Comparison of ENCODE assay signal across 13 cellular contexts in genomic region chr3:196144383-196145105, GRCh38.
A peak's percentile ranks its signal among the peaks of the same experiment; 100 is the strongest.
DNase-seq lines count a peak whose midpoint lies in the region; ATAC-seq, FAIRE-seq and TF ChIP-seq lines count a peak whose summit lies in the region.
"Had no signal": no experiment of that assay in that cellular context is flagged by ENCODE, and none has a peak within 500 bp of the region (broad histone marks: within the 10 kb centered on the region; RNA-seq: fewer than 3 reads in every experiment).

No MANE protein-coding gene starts in this region.

- no peak for TF ChIP-seq EP300 in H1 (IDR thresholded peaks at IDR 0.05; ENCODE audit: borderline replicate concordance in 1 of 2, low read depth in 2 of 2, low read length in 2 of 2)

- no peak overlapping the region for H2AFZ ChIP-seq in H1 (ENCODE audit: low read length)
- H2AFZ ChIP-seq in neural progenitor cell (replicated peaks), result no peak overlapping the region

- H3K9me3 Mint-ChIP-seq in activated T-cell treated with anti-CD3 and anti-CD28 coated beads, Interleukin-2, amount 50 U/mL, for 72 hours, result no peaks in the 10 kb centered on the region
- no peaks in the 10 kb centered on the region for H3K9me3 Mint-ChIP-seq in activated T-cell treated with anti-CD3 and anti-CD28 coated beads, Interleukin-2, amount 50 U/mL, for 24 hours
- H3K9me3 Mint-ChIP-seq in stimulated activated memory B cell treated with anti-CD40 and anti-IgM and Interleukin-4, amounts not matched to agents 10 μg/mL and 1 μg/mL and 100 μg/mL, for 72 hours, result peaks cover 2% of the 10 kb centered on the region
- peaks cover 23% of the 10 kb centered on the region for H3K9me3 Mint-ChIP-seq in neural progenitor cell

- no peak for TF ChIP-seq RAD21 in H1 (IDR thresholded peaks at IDR 0.05 in 1 of 2, conservative IDR thresholded peaks at IDR 0.05 in 1 of 2; ENCODE audit: low read depth in 2 of 2, low read length in 2 of 2)

- H3K4me3 Mint-ChIP-seq in activated T-cell treated with anti-CD3 and anti-CD28 coated beads, Interleukin-2, amount 50 U/mL, for 72 hours, result peak overlapping the region in 1 of 2 donors; percentile 5
- H3K4me3 Mint-ChIP-seq in activated T-cell treated with anti-CD3 and anti-CD28 coated beads, Interleukin-2, amount 50 U/mL, for 24 hours, result no peak overlapping the region
- peak overlapping the region; percentile 4 for H3K4me3 Mint-ChIP-seq in stimulated activated memory B cell treated with anti-CD40 and anti-IgM and Interleukin-4, amounts not matched to agents 10 μg/mL and 1 μg/mL and 100 μg/mL, for 72 hours
- H3K4me3 Mint-ChIP-seq in neural progenitor cell, result no peak overlapping the region

- H3K27ac Mint-ChIP-seq in activated T-cell treated with anti-CD3 and anti-CD28 coated beads, Interleukin-2, amount 50 U/mL, for 72 hours, result peak overlapping the region; percentile 21
- no peak overlapping the region for H3K27ac Mint-ChIP-seq in activated T-cell treated with anti-CD3 and anti-CD28 coated beads, Interleukin-2, amount 50 U/mL, for 24 hours
- peak overlapping the region; percentile 81 for H3K27ac Mint-ChIP-seq in stimulated activated memory B cell treated with anti-CD40 and anti-IgM and Interleukin-4, amounts not matched to agents 10 μg/mL and 1 μg/mL and 100 μg/mL, for 72 hours
- H3K27ac Mint-ChIP-seq in neural progenitor cell, result no peak overlapping the region

- no peak overlapping the region for H2BK15ac ChIP-seq in H1 (ENCODE audit: low read length)

- peak overlapping the region; percentile 80; the same call in 1 of the 2 replicates for H2BK20ac ChIP-seq in H1 (ENCODE audit: low read length)

- ATAC-seq in activated T-cell treated with anti-CD3 and anti-CD28 coated beads, Interleukin-2, amount 50 U/mL, for 72 hours (replicated peaks in 1 of 2), result no peak
- ATAC-seq in RWPE2 (ENCODE audit: low read depth), result peak; percentile 34; the same call in 1 of the 3 replicates
- ATAC-seq in stimulated activated memory B cell treated with anti-CD40 and anti-IgM and Interleukin-4, amounts not matched to agents 10 μg/mL and 1 μg/mL and 100 μg/mL, for 72 hours, result no peak

- H2AK5ac ChIP-seq in H1 (ENCODE audit: low read depth, low read length), result no peak overlapping the region

- no peak overlapping the region for H3K23ac ChIP-seq in H1 (ENCODE audit: insufficient read length)

- TF ChIP-seq POLR2A in H1 (IDR thresholded peaks at IDR 0.05; ENCODE audit: control extremely low read depth in 1 of 2, low read depth in 2 of 2, low read length in 2 of 2) (no peak), Peyer's patch (IDR thresholded peaks at IDR 0.05) (no peak)

- WGBS in H1 (ENCODE audit: extremely low coverage in 1 of 2, insufficient coverage in 1 of 2, insufficient read length in 1 of 2, insufficient replicate concordance in 2 of 2, low coverage in 1 of 2, low lambda C conversion rate in 2 of 2, missing lambda C conversion rate in 1 of 2), 2 experiments, result 93% methylated on average over 16 of the region's 19 CpGs; no CpG with 5 or more reads in 1 of the 2 experiments

- H3K4me2 ChIP-seq in H1 (ENCODE audit: insufficient read depth in 1 of 2, low read depth in 2 of 2, low read length in 2 of 2), result no peak overlapping the region
- no peak overlapping the region for H3K4me2 ChIP-seq in neural progenitor cell

- H3K79me1 ChIP-seq in H1 (ENCODE audit: low read depth, low read length), result no peaks in the 10 kb centered on the region

- no peak for FAIRE-seq in H1 (lab: Jason Lieb, UNC)
- FAIRE-seq: G401.6, kidney had no signal

- peak overlapping the region; percentile 68; the same call in 1 of the 2 replicates for H2BK12ac ChIP-seq in H1 (ENCODE audit: low read depth, low read length)

- TF ChIP-seq CTCF in RWPE2 (IDR thresholded peaks at IDR 0.05; ENCODE audit: poor library complexity, severe bottlenecking) (no peak), H1 (IDR thresholded peaks at IDR 0.05; ENCODE audit: control extremely low read depth in 1 of 3, insufficient read depth in 1 of 3, low read depth in 1 of 3, low read length in 3 of 3) (no peak), neural progenitor cell (IDR thresholded peaks at IDR 0.05) (no peak), Peyer's patch (IDR thresholded peaks at IDR 0.05) (no peak)

- H3K27me3 ChIP-seq in RWPE2 (ENCODE audit: insufficient read depth, poor library complexity, severe bottlenecking) (no peaks in the 10 kb centered on the region), H1 (replicated peaks in 1 of 4; ENCODE audit: control insufficient read depth in 3 of 4, extremely low read depth in 1 of 4, insufficient read depth in 3 of 4, low read length in 3 of 4) (no peaks in the 10 kb centered on the region), neural progenitor cell (no peaks in the 10 kb centered on the region), Peyer's patch (no peaks in the 10 kb centered on the region)
- H3K27me3 ChIP-seq: spleen had no signal

- peak overlapping the region; percentile 61 for H3K27ac ChIP-seq in RWPE2 (ENCODE audit: poor library complexity, severe bottlenecking)
- H3K27ac ChIP-seq in H1 (ENCODE audit: low read depth, low read length), result no peak overlapping the region
- no peak overlapping the region for H3K27ac ChIP-seq in neural progenitor cell
- H3K27ac ChIP-seq in Peyer's patch, result no peak overlapping the region

- H3K56ac ChIP-seq in H1 (replicated peaks; ENCODE audit: insufficient read length, low read depth, low read length), result no peak overlapping the region

- H4K20me1 ChIP-seq in H1 (replicated peaks in 1 of 2; ENCODE audit: control insufficient read depth in 1 of 2, insufficient read depth in 2 of 2, low read length in 2 of 2) (no peaks in the 10 kb centered on the region), neural progenitor cell (ENCODE audit: low read depth) (no peaks in the 10 kb centered on the region)

- H2BK120ac ChIP-seq in H1 (replicated peaks; ENCODE audit: low read depth, low read length), result no peak overlapping the region

- no peak overlapping the region for H3K4me3 ChIP-seq in RWPE2 (ENCODE audit: severe bottlenecking)
- H3K4me3 ChIP-seq in H1 (ENCODE audit: extremely low read depth in 1 of 4, insufficient read depth in 2 of 4, low read depth in 3 of 4, low read length in 4 of 4), result no peak overlapping the region
- no peak overlapping the region for H3K4me3 ChIP-seq in neural progenitor cell
- H3K4me3 ChIP-seq in Peyer's patch, result no peak overlapping the region

- no peak overlapping the region for H3K9ac ChIP-seq in H1 (replicated peaks in 1 of 4; ENCODE audit: extremely low read depth in 1 of 4, low read depth in 3 of 4, low read length in 3 of 4)
- H3K9ac ChIP-seq in neural progenitor cell, result no peak overlapping the region

- H3K9me3 ChIP-seq in RWPE2 (ENCODE audit: severe bottlenecking), result no peaks in the 10 kb centered on the region
- peaks cover 0 to 8% of the 10 kb centered on the region in 2 experiments; a peak in 2 of 4 replicates for H3K9me3 ChIP-seq in H1 (ENCODE audit: insufficient read depth in 2 of 2, low read depth in 1 of 2, low read length in 1 of 2)
- H3K9me3 ChIP-seq in neural progenitor cell (ENCODE audit: low read depth), result no peaks in the 10 kb centered on the region
- no peaks in the 10 kb centered on the region for H3K9me3 ChIP-seq in Peyer's patch

- no peak overlapping the region for H3K14ac ChIP-seq in H1 (ENCODE audit: insufficient read length)

- H3K79me2 ChIP-seq in H1 (ENCODE audit: control insufficient read depth in 1 of 2, insufficient read depth in 2 of 2, low read length in 2 of 2) (no peaks in the 10 kb centered on the region), neural progenitor cell (ENCODE audit: low read depth) (no peaks in the 10 kb centered on the region)

- H3K4me1 Mint-ChIP-seq in activated T-cell treated with anti-CD3 and anti-CD28 coated beads, Interleukin-2, amount 50 U/mL, for 72 hours (ENCODE audit: low read depth), result peaks cover 10% of the 10 kb centered on the region
- H3K4me1 Mint-ChIP-seq in activated T-cell treated with anti-CD3 and anti-CD28 coated beads, Interleukin-2, amount 50 U/mL, for 24 hours (ENCODE audit: low read depth), result peaks cover 5% of the 10 kb centered on the region
- peaks cover 58% of the 10 kb centered on the region for H3K4me1 Mint-ChIP-seq in stimulated activated memory B cell treated with anti-CD40 and anti-IgM and Interleukin-4, amounts not matched to agents 10 μg/mL and 1 μg/mL and 100 μg/mL, for 72 hours
- H3K4me1 Mint-ChIP-seq in neural progenitor cell, result peaks cover 15% of the 10 kb centered on the region

- no peak overlapping the region for H3K4ac ChIP-seq in H1 (replicated peaks; ENCODE audit: insufficient read length, low read depth, low read length)

- H4K8ac ChIP-seq in H1 (ENCODE audit: extremely low read depth, insufficient read depth, low read length), result no peak overlapping the region

- no peaks in the 10 kb centered on the region for H3K23me2 ChIP-seq in H1 (ENCODE audit: low read depth, low read length)

- H4K5ac ChIP-seq in H1 (ENCODE audit: insufficient read length, low read depth, low read length), result no peak overlapping the region

- POLR2A ChIA-PET in H1 (lab: Charles Lee; ENCODE audit: partially characterized antibody), result no interaction called here

- H3K36me3 ChIP-seq in RWPE2 (ENCODE audit: low read depth) (no peaks in the 10 kb centered on the region), H1 (ENCODE audit: control insufficient read depth in 2 of 4, insufficient read depth in 4 of 4, low read length in 3 of 4) (no peaks in the 10 kb centered on the region), neural progenitor cell (no peaks in the 10 kb centered on the region), Peyer's patch (no peaks in the 10 kb centered on the region)
- H3K36me3 ChIP-seq: spleen had no signal

- H4K91ac ChIP-seq in H1 (replicated peaks; ENCODE audit: insufficient read length, low read length), result peak overlapping the region; percentile 65

- H3F3A ChIP-seq in neural progenitor cell (ENCODE audit: low read depth), result no peaks in the 10 kb centered on the region

- no peak overlapping the region for H2BK5ac ChIP-seq in H1 (ENCODE audit: low read depth, low read length)

- peaks cover 0 to 2% of the 10 kb centered on the region in 2 donors for H3K36me3 Mint-ChIP-seq in activated T-cell treated with anti-CD3 and anti-CD28 coated beads, Interleukin-2, amount 50 U/mL, for 72 hours (ENCODE audit: insufficient read depth in 2 of 2)
- no peaks in the 10 kb centered on the region for H3K36me3 Mint-ChIP-seq in activated T-cell treated with anti-CD3 and anti-CD28 coated beads, Interleukin-2, amount 50 U/mL, for 24 hours (ENCODE audit: low read depth)
- no peaks in the 10 kb centered on the region for H3K36me3 Mint-ChIP-seq in stimulated activated memory B cell treated with anti-CD40 and anti-IgM and Interleukin-4, amounts not matched to agents 10 μg/mL and 1 μg/mL and 100 μg/mL, for 72 hours
- H3K36me3 Mint-ChIP-seq in neural progenitor cell, result no peaks in the 10 kb centered on the region

- DNase-seq in activated T-cell treated with anti-CD3 and anti-CD28 coated beads, Interleukin-2, amount 50 U/mL, for 72 hours, result no peak
- DNase-seq in activated T-cell treated with anti-CD3 and anti-CD28 coated beads, Interleukin-2, amount 50 U/mL, for 24 hours, result no peak
- no peak for DNase-seq in RWPE2 (ENCODE audit: low spot score)
- DNase-seq in H1 (ENCODE audit: low read depth in 1 of 2, low spot score in 2 of 2), result no peak
- no peak for DNase-seq in neural progenitor cell (ENCODE audit: low spot score)
- DNase-seq in Peyer's patch, result no peak
- DNase-seq in NOMO-1 treated with dmso at 0.1 percent for 144 hours (lab: John Stamatoyannopoulos, UW; ENCODE audit: unreplicated experiment), result no peak
- DNase-seq: activated T-cell treated with anti-CD3 and anti-CD28 coated beads, Interleukin-2, amount 50 U/mL, for 1 hour; kidney; NCI-H1092 treated with DMSO at 0.1 percent for 48 hours; spleen had no signal

- H3K27me3 Mint-ChIP-seq in activated T-cell treated with anti-CD3 and anti-CD28 coated beads, Interleukin-2, amount 50 U/mL, for 72 hours (ENCODE audit: low read depth), result no peaks in the 10 kb centered on the region
- no peaks in the 10 kb centered on the region for H3K27me3 Mint-ChIP-seq in activated T-cell treated with anti-CD3 and anti-CD28 coated beads, Interleukin-2, amount 50 U/mL, for 24 hours
- no peaks in the 10 kb centered on the region for H3K27me3 Mint-ChIP-seq in stimulated activated memory B cell treated with anti-CD40 and anti-IgM and Interleukin-4, amounts not matched to agents 10 μg/mL and 1 μg/mL and 100 μg/mL, for 72 hours
- H3K27me3 Mint-ChIP-seq in neural progenitor cell (ENCODE audit: insufficient read depth, low read depth), result peaks cover 8% of the 10 kb centered on the region

- CTCF ChIA-PET in H1 (lab: Charles Lee; ENCODE audit: partially characterized antibody), result no interaction called here

- H3K4me1 ChIP-seq in RWPE2 (ENCODE audit: insufficient read depth, poor library complexity, severe bottlenecking), result peaks cover 35% of the 10 kb centered on the region
- H3K4me1 ChIP-seq in H1 (replicated peaks in 1 of 4; ENCODE audit: control insufficient read depth in 3 of 4, insufficient read depth in 4 of 4, low read length in 3 of 4), result peaks cover 0 to 12% (median 6%) of the 10 kb centered on the region in 4 experiments; a peak in 3 of 7 replicates
- no peaks in the 10 kb centered on the region for H3K4me1 ChIP-seq in neural progenitor cell
- peaks cover 0 to 11% (median 0%) of the 10 kb centered on the region in 4 donors for H3K4me1 ChIP-seq in Peyer's patch

- peak overlapping the region; percentile 71; the same call in 1 of the 2 replicates for H3K18ac ChIP-seq in H1 (ENCODE audit: extremely low read depth, low read length)

Comparison
In these comparisons a context has a peak if more than half of its experiments do, and no peak if none do; other contexts are left out.
1. H3K27ac Mint-ChIP-seq: peak in activated T-cell treated with anti-CD3 and anti-CD28 coated beads, Interleukin-2, amount 50 U/mL, for 72 hours (single experiment) and stimulated activated memory B cell treated with anti-CD40 and anti-IgM and Interleukin-4, amounts not matched to agents 10 μg/mL and 1 μg/mL and 100 μg/mL, for 72 hours (single experiment); none in activated T-cell treated with anti-CD3 and anti-CD28 coated beads, Interleukin-2, amount 50 U/mL, for 24 hours (single experiment) and neural progenitor cell (single experiment).